8 cellular contexts compared by ENCODE assay signal in genomic region chr3:119033393-119034255, GRCh38. TPM values are rescaled to one million over a fixed set of nuclear protein-coding genes. Genes with fewer than 3 reads are reported as not detected.
DNase-seq lines count a peak whose midpoint lies in the region; ATAC-seq and TF ChIP-seq lines count a peak whose summit lies in the region.

No MANE protein-coding gene starts in this region.

- no peak for TF ChIP-seq CTCF in CD8-positive, alpha-beta T cell (IDR thresholded peaks at IDR 0.05)
- TF ChIP-seq CTCF in PC-3 (conservative IDR thresholded peaks at IDR 0.05; ENCODE audit: low read depth, low read length) (no peak), epithelial cell of proximal tubule (conservative IDR thresholded peaks at IDR 0.05; ENCODE audit: low read depth, low read length) (no peak), osteocyte (IDR thresholded peaks at IDR 0.05) (no peak)

- no peaks in the 10 kb centered on the region for H4K20me1 ChIP-seq in PC-3 (ENCODE audit: low read length)

- H3K79me2 ChIP-seq in PC-3 (ENCODE audit: low read length) = no peaks in the 10 kb centered on the region

- no peaks in the 10 kb centered on the region for H3K9me2 ChIP-seq in PC-3 (replicated peaks; ENCODE audit: low read length)

- no peaks in the 10 kb centered on the region for H3K9me3 ChIP-seq in CD8-positive, alpha-beta T cell (ENCODE audit: low read length)
- H3K9me3 ChIP-seq in PC-3 (ENCODE audit: low read length) = no peaks in the 10 kb centered on the region

- H3K27ac ChIP-seq in CD8-positive, alpha-beta T cell (ENCODE audit: low read depth, low read length) = no peak overlapping the region
- H3K27ac ChIP-seq in PC-3 (ENCODE audit: low read length) = no peak overlapping the region

- no peak overlapping the region for H3K9ac ChIP-seq in PC-3 (ENCODE audit: low read length)

- H3F3A ChIP-seq in PC-3 (ENCODE audit: low read length, unreplicated experiment) = no peaks in the 10 kb centered on the region

- peak overlapping the region; percentile 64 for H3K4me3 ChIP-seq in CD8-positive, alpha-beta T cell (ENCODE audit: low read depth, low read length)
- peak overlapping the region; percentile 79 for H3K4me3 ChIP-seq in PC-3 (ENCODE audit: low read length)
- H3K4me3 ChIP-seq in epithelial cell of proximal tubule (ENCODE audit: low read depth, low read length) = peak overlapping the region; percentile 61

- no peak for ATAC-seq in CD8-positive, alpha-beta T cell
- ATAC-seq in PC-3 = no peak

- H3K27ac Mint-ChIP-seq in CD8-positive, alpha-beta T cell = no peak overlapping the region
- no peak overlapping the region for H3K27ac Mint-ChIP-seq in osteocyte (ENCODE audit: unreplicated experiment)

- peaks cover 23% of the 10 kb centered on the region for H3K27me3 Mint-ChIP-seq in CD8-positive, alpha-beta T cell (ENCODE audit: low read depth)
- peaks cover 60% of the 10 kb centered on the region for H3K27me3 Mint-ChIP-seq in osteocyte (ENCODE audit: unreplicated experiment)

- H2AFZ ChIP-seq in PC-3 (ENCODE audit: low read length) = peak overlapping the region; percentile 95

- no peaks in the 10 kb centered on the region for H3K9me3 Mint-ChIP-seq in CD8-positive, alpha-beta T cell
- H3K9me3 Mint-ChIP-seq in osteocyte (ENCODE audit: unreplicated experiment) = no peaks in the 10 kb centered on the region

- peak overlapping the region; percentile 90 for H3K4me3 Mint-ChIP-seq in CD8-positive, alpha-beta T cell
- H3K4me3 Mint-ChIP-seq in osteocyte (ENCODE audit: unreplicated experiment) = peak overlapping the region; percentile 74

- CTCF ChIA-PET in CD8-positive, alpha-beta T cell (lab: Charles Lee) = interaction anchor here (0.9 to 6.3 kb wide), 20 partner anchors 10 to 207 kb away, joined by 3 to 362 read pairs (median 10); partner anchors contain the start of gene B4GALT4
- CTCF ChIA-PET in PC-3 (lab: Charles Lee) = interaction anchor here (0.9 to 3.0 kb wide), 3 partner anchors 65 to 208 kb away, joined by 4 to 41 read pairs (median 13); partner anchors contain the start of gene B4GALT4

- H3K27me3 ChIP-seq in CD8-positive, alpha-beta T cell (ENCODE audit: insufficient read depth, low read length) = no peaks in the 10 kb centered on the region
- peaks cover 63% of the 10 kb centered on the region for H3K27me3 ChIP-seq in PC-3 (ENCODE audit: low read length)

- intact Hi-C loops in CD8-positive, alpha-beta T cell (cut with DNase I, micrococcal nuclease) = loop anchor here (1.0 to 10.0 kb wide), 6 partner anchors 65 to 649 kb away; no protein-coding TSS in a partner anchor
- intact Hi-C loops in PC-3 (cut with micrococcal nuclease) = loop anchor here (1.0 to 10.0 kb wide), 2 partner anchors 151 to 201 kb away; no protein-coding TSS in a partner anchor

- no TSS peak for BruUV-seq in PC-3 (replicated peaks; lab: Mats Ljungman, UMichigan)

- DNase-seq in CD8-positive, alpha-beta T cell = no peak
- DNase-seq in PC-3 (no peak), epithelial cell of proximal tubule (ENCODE audit: low read depth) (no peak), osteocyte (ENCODE audit: extremely low spot score, unreplicated experiment) (no peak), DMS153 (lab: John Stamatoyannopoulos, UW) (no peak), UCSD-AML1 (lab: John Stamatoyannopoulos, UW; ENCODE audit: unreplicated experiment) (no peak), amygdala (lab: John Stamatoyannopoulos, UW) (no peak), NCI-H2029 treated with DMSO at 0.1 percent for 48 hours (lab: John Stamatoyannopoulos, UW) (no peak)

- H3K36me3 ChIP-seq in CD8-positive, alpha-beta T cell (ENCODE audit: insufficient read depth, low read length) = no peaks in the 10 kb centered on the region
- H3K36me3 ChIP-seq in PC-3 (ENCODE audit: low read depth, low read length) = no peaks in the 10 kb centered on the region

- H3K4me1 ChIP-seq in CD8-positive, alpha-beta T cell (ENCODE audit: insufficient read depth, low read length) = peaks cover 6% of the 10 kb centered on the region
- peaks cover 6% of the 10 kb centered on the region; the same call in 1 of the 2 replicates for H3K4me1 ChIP-seq in PC-3 (ENCODE audit: insufficient read depth, low read length)

- peaks cover 2% of the 10 kb centered on the region for H3K36me3 Mint-ChIP-seq in CD8-positive, alpha-beta T cell
- no peaks in the 10 kb centered on the region for H3K36me3 Mint-ChIP-seq in osteocyte (ENCODE audit: unreplicated experiment)

- peak overlapping the region; percentile 99 for H3K4me2 ChIP-seq in PC-3 (ENCODE audit: low read length)

- H3K4me1 Mint-ChIP-seq in CD8-positive, alpha-beta T cell (ENCODE audit: low read depth) = peaks cover 15% of the 10 kb centered on the region
- peaks cover 7% of the 10 kb centered on the region for H3K4me1 Mint-ChIP-seq in osteocyte (ENCODE audit: unreplicated experiment)

- POLR2A ChIA-PET in CD8-positive, alpha-beta T cell (lab: Charles Lee) = interaction anchor here (0.8 to 3.3 kb wide), 5 partner anchors 62 to 150 kb away, joined by 3 to 24 read pairs (median 4); no protein-coding TSS in a partner anchor
- POLR2A ChIA-PET in PC-3 (lab: Charles Lee; ENCODE audit: unreplicated experiment) = no interaction called here

RNA-seq across cellular contexts. Expression of gene IGSF11, which starts 1.0 kb away (rescaled TPM):
- under 1 TPM; 0.57 to 0.86 TPM for total RNA-seq in CD8-positive, alpha-beta T cell
- total RNA-seq in PC-3 (2014; rRNA removed) = 0.66 TPM in 1 of 2 replicates, not detected in the other
- total RNA-seq in epithelial cell of proximal tubule = 0.07 TPM in 1 of 2 replicates, not detected in the other
- total RNA-seq in osteocyte = not detected in 2 replicates
